ENCODE assay signal across 1 cellular context in the genomic region with DNA sequence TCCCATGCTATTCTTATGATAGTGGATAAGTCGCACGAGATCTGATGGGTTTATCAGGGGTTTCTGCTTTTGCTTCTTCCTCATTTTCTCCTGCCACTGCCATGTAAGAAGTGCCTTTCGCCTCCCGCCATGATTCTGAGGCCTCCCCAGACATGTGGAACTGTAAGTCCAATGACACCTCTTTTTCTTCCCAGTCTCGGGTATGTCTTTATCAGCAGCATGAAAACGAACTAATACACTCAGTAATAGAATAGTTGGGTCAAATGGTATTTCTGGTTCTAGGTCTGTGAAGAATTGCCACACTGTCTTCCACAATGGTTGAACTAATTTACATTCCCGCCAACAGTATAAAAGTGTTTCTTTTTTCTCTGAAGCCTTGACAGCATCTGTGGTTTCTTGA. TPM values are rescaled to one million over a fixed set of nuclear protein-coding genes. Genes with fewer than 3 reads are reported as not detected.
"Had no signal": no experiment of that assay in that cellular context is flagged by ENCODE, and none has a peak within 500 bp of the region (broad histone marks: within the 10 kb centered on the region; RNA-seq: fewer than 3 reads in every experiment).

No MANE protein-coding gene starts in this region.

RNA-seq across cellular contexts. Expression of gene HLA-DQB1, which starts 7.7 kb away (rescaled TPM):
- total RNA-seq: temporal lobe had no signal
